8 cellular contexts compared by ENCODE assay signal in genomic region chr16:71540-72341, GRCh38. TPM values are rescaled to one million over a fixed set of nuclear protein-coding genes. Genes with fewer than 3 reads are reported as not detected.
DNase-seq lines count a peak whose midpoint lies in the region; TF ChIP-seq lines count a peak whose summit lies in the region.

No MANE protein-coding gene starts in this region.

- POLR2A ChIA-PET in HEK293T (lab: Yijun Ruan, JAX): interaction anchor here (0.9 to 3.8 kb wide), 7 partner anchors 9 to 26 kb away, joined by 3 to 12 read pairs (median 3); partner anchors contain the start of genes POLR3K and SNRNP25

- DNase-seq in A172 (ENCODE audit: low spot score) (peak; percentile 88), HEK293T (ENCODE audit: extremely low spot score) (peak; percentile 56), ascending aorta (ENCODE audit: low spot score in 2 of 2) (peak in 1 of 2 donors; percentile 86), smooth muscle cell (lab: John Stamatoyannopoulos, UW; ENCODE audit: unreplicated experiment) (peak; percentile 78), NCI-H1105 treated with DMSO at 0.1 percent for 48 hours (lab: John Stamatoyannopoulos, UW) (no peak)
- no peak for DNase-seq in activated effector memory CD4-positive, alpha-beta T cell treated with anti-CD3 and anti-CD28 coated beads, Interleukin-2, amount 50 U/mL, for 16 hours
- DNase-seq in stimulated activated CD4-positive, alpha-beta T cell treated with anti-CD3 and anti-CD28 coated beads, Interleukin-1b, Interleukin-23, amount 100 ng/mL, for 48 hours: no peak

- peaks cover 21% of the 10 kb centered on the region for H3F3A ChIP-seq in smooth muscle cell (ENCODE audit: low read depth)

- peak overlapping the region; percentile 92 to 97 for H3K27ac ChIP-seq in ascending aorta
- H3K27ac ChIP-seq in iPS-18a (ENCODE audit: low read length): no peak overlapping the region
- H3K27ac ChIP-seq in smooth muscle cell (ENCODE audit: low read depth): peak overlapping the region; percentile 74

- intact Hi-C loops in ascending aorta (cut with DNase I): loop anchor here (1.0 kb wide), 1 partner anchor 13 kb away; no protein-coding TSS in a partner anchor

- H3K27me3 ChIP-seq in ascending aorta (no peaks in the 10 kb centered on the region), iPS-18a (ENCODE audit: control insufficient read depth, insufficient read depth, low read length) (peaks cover 8% of the 10 kb centered on the region), smooth muscle cell (ENCODE audit: low read depth) (no peaks in the 10 kb centered on the region)

- H3K4me1 ChIP-seq in ascending aorta (peaks cover 13 to 70% of the 10 kb centered on the region in 2 donors), iPS-18a (ENCODE audit: control insufficient read depth, low read depth, low read length) (peaks cover 32% of the 10 kb centered on the region), smooth muscle cell (ENCODE audit: low read depth) (peaks cover 51% of the 10 kb centered on the region)

- H3K36me3 ChIP-seq in ascending aorta (no peaks in the 10 kb centered on the region), iPS-18a (ENCODE audit: control insufficient read depth, low read depth, low read length) (no peaks in the 10 kb centered on the region), smooth muscle cell (ENCODE audit: low read depth) (no peaks in the 10 kb centered on the region)

- CTCF ChIA-PET in HEK293T (lab: Yijun Ruan, JAX): interaction anchor here (0.6 to 9.2 kb wide), 6 partner anchors 9 to 293 kb away, joined by 3 to 130 read pairs (median 3); partner anchors contain the start of gene HBQ1

- H3K9me3 ChIP-seq in ascending aorta (no peaks in the 10 kb centered on the region), iPS-18a (ENCODE audit: control insufficient read depth, low read depth, low read length) (no peaks in the 10 kb centered on the region), smooth muscle cell (replicated peaks; ENCODE audit: low read depth) (no peaks in the 10 kb centered on the region)

- H4K20me1 ChIP-seq in smooth muscle cell (ENCODE audit: low read depth): peaks cover 46% of the 10 kb centered on the region

- H3K9ac ChIP-seq in iPS-18a (ENCODE audit: low read length) (peak overlapping the region; percentile 21), smooth muscle cell (ENCODE audit: low read depth) (peak overlapping the region; percentile 82)

- TF ChIP-seq CTCF in ascending aorta (IDR thresholded peaks at IDR 0.05): peak in 2 of 3 experiments; percentile 15 to 16
- TF ChIP-seq CTCF in smooth muscle cell (IDR thresholded peaks at IDR 0.05; ENCODE audit: borderline replicate concordance, insufficient read depth, poor library complexity, severe bottlenecking): no peak

- 1% methylated on average over 37 of the region's 47 CpGs for WGBS in smooth muscle cell (ENCODE audit: low lambda C conversion rate)

- H3K4me3 ChIP-seq in ascending aorta: peak overlapping the region; percentile 71 to 89
- H3K4me3 ChIP-seq in iPS-18a (ENCODE audit: low read length): peak overlapping the region; percentile 61
- peak overlapping the region; percentile 86 for H3K4me3 ChIP-seq in smooth muscle cell

- H3K79me2 ChIP-seq in smooth muscle cell (ENCODE audit: low read depth): peaks cover 46% of the 10 kb centered on the region

- no peak overlapping the region for H2AFZ ChIP-seq in smooth muscle cell (ENCODE audit: low read depth)

- H3K4me2 ChIP-seq in smooth muscle cell: peak overlapping the region; percentile 93

TF ChIP-seq in HEK293T, 16 proteins besides CTCF, POLR2A, EP300 and RAD21:
- TF ChIP-seq L3MBTL2 (conservative IDR thresholded peaks at IDR 0.05): no peak
- no peak for TF ChIP-seq LEF1 (IDR thresholded peaks at IDR 0.05; ENCODE audit: borderline replicate concordance)
- no peak for TF ChIP-seq SUZ12 (IDR thresholded peaks at IDR 0.05)
- no peak for TF ChIP-seq NFRKB (IDR thresholded peaks at IDR 0.05)
- TF ChIP-seq, protein P1, sequence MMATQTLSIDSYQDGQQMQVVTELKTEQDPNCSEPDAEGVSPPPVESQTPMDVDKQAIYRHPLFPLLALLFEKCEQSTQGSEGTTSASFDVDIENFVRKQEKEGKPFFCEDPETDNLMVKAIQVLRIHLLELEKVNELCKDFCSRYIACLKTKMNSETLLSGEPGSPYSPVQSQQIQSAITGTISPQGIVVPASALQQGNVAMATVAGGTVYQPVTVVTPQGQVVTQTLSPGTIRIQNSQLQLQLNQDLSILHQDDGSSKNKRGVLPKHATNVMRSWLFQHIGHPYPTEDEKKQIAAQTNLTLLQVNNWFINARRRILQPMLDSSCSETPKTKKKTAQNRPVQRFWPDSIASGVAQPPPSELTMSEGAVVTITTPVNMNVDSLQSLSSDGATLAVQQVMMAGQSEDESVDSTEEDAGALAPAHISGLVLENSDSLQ (IDR thresholded peaks at IDR 0.05): no peak
- TF ChIP-seq SP1 (IDR thresholded peaks at IDR 0.05): no peak
- TF ChIP-seq ZNF384 (IDR thresholded peaks at IDR 0.05): no peak
- no peak for TF ChIP-seq FOXA1 (IDR thresholded peaks at IDR 0.05)
- TF ChIP-seq FOXK2 (IDR thresholded peaks at IDR 0.05): no peak
- no peak for TF ChIP-seq HDGF (IDR thresholded peaks at IDR 0.05; ENCODE audit: borderline replicate concordance)
- TF ChIP-seq FOXM1 (IDR thresholded peaks at IDR 0.05; ENCODE audit: borderline replicate concordance): no peak
- TF ChIP-seq ELF4 (IDR thresholded peaks at IDR 0.05): no peak
- no peak for TF ChIP-seq BHLHE40 (IDR thresholded peaks at IDR 0.05; ENCODE audit: borderline replicate concordance)
- TF ChIP-seq ARNT (IDR thresholded peaks at IDR 0.05): no peak

RNA-seq across cellular contexts. Expression of gene RHBDF1, which starts 0.7 kb away (rescaled TPM):
- total RNA-seq in A172 (2014; rRNA removed; shearing (Covaris generic)): 39.3 and 43.7 TPM in 2 replicates
- 146 TPM for total RNA-seq in ascending aorta
- total RNA-seq in smooth muscle cell: 38.2 and 41.4 TPM in 2 replicates
- 68.0 and 84.9 TPM in 2 replicates for polyA plus RNA-seq in smooth muscle cell

RNA-seq across cellular contexts. Expression of gene MPG, which starts 6.3 kb away (rescaled TPM):
- total RNA-seq in A172 (2014; rRNA removed; shearing (Covaris generic)): 144 TPM in 2 replicates
- total RNA-seq in ascending aorta (406 TPM), smooth muscle cell (73.8 and 84.7 TPM in 2 replicates)
- 104 and 120 TPM in 2 replicates for polyA plus RNA-seq in smooth muscle cell

RNA-seq across cellular contexts. Expression of gene SNRNP25, which starts 18.1 kb away (rescaled TPM):
- 70.8 and 84.5 TPM in 2 replicates for total RNA-seq in A172 (2014; rRNA removed; shearing (Covaris generic))
- total RNA-seq in ascending aorta (not detected), smooth muscle cell (20.1 and 21.4 TPM in 2 replicates)
- 45.9 and 48.2 TPM in 2 replicates for polyA plus RNA-seq in smooth muscle cell

RNA-seq across cellular contexts. Expression of gene POLR3K, which starts 18.3 kb away (rescaled TPM):
- total RNA-seq in A172 (2014; rRNA removed; shearing (Covaris generic)): 11.7 and 15.9 TPM in 2 replicates
- total RNA-seq in ascending aorta: not detected
- 2.1 and 2.9 TPM in 2 replicates for total RNA-seq in smooth muscle cell
- polyA plus RNA-seq in smooth muscle cell: 10.5 and 11.1 TPM in 2 replicates

Comparison
In these comparisons a context has a peak if more than half of its experiments do, and no peak if none do; other contexts are left out.
1. DNase-seq: peak in A172 (single experiment), HEK293T (single experiment) and smooth muscle cell (single experiment); none in activated effector memory CD4-positive, alpha-beta T cell treated with anti-CD3 and anti-CD28 coated beads, Interleukin-2, amount 50 U/mL, for 16 hours (single experiment), NCI-H1105 treated with DMSO at 0.1 percent for 48 hours (single experiment) and stimulated activated CD4-positive, alpha-beta T cell treated with anti-CD3 and anti-CD28 coated beads, Interleukin-1b, Interleukin-23, amount 100 ng/mL, for 48 hours (single experiment).
2. RNA of gene SNRNP25, which starts 18.1 kb away (total RNA-seq): 70.8 to 84.5 TPM in A172 and 20.1 to 21.4 TPM in smooth muscle cell; not detected in ascending aorta (single experiment); every median in the first group is over 10 times any median in the second.
3. Peak in every context shown above with its lines, with median percentiles within 50 percentile points of each other: H3K4me3 ChIP-seq.